ENCODE assay signal across 10 cellular contexts in the genomic region with DNA sequence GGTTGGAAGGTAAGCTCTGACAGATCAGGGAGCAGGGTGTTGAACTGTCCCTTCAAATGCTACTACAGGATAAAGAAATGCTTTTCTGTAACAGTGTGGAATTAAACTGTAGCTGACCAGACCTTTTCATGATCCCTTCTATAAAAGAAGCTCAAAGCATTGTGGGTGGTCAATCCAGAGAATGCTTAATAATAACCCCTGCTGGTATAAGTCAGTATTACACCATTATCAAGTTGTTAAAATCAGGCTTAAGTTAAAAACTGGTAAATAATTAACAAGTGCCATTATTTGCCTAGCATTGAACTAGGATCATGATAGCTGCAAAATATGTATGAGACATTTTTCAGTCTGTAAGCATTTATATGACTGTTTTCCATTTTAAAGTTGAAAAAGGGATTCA.
DNase-seq lines count a peak whose midpoint lies in the region; ATAC-seq, FAIRE-seq and TF ChIP-seq lines count a peak whose summit lies in the region.
"Had no signal": no experiment of that assay in that cellular context is flagged by ENCODE, and none has a peak within 500 bp of the region (broad histone marks: within the 10 kb centered on the region; RNA-seq: fewer than 3 reads in every experiment).

No MANE protein-coding gene starts in this region.

- no peaks in the 10 kb centered on the region for H3K4me1 ChIP-seq in KMS-11 (ENCODE audit: low read depth, poor library complexity, severe bottlenecking)
- H3K4me1 ChIP-seq in H1 (replicated peaks in 1 of 4; ENCODE audit: control insufficient read depth in 3 of 4, insufficient read depth in 4 of 4, low read length in 3 of 4), result no peaks in the 10 kb centered on the region; a peak in 1 of 7 replicates
- no peaks in the 10 kb centered on the region for H3K4me1 ChIP-seq in small intestine (ENCODE audit: control insufficient read depth in 2 of 2, insufficient read depth in 1 of 2, low read depth in 1 of 2, low read length in 1 of 2)

- no peak overlapping the region for H2BK20ac ChIP-seq in H1 (ENCODE audit: low read length)

- no peak overlapping the region for H3K4ac ChIP-seq in H1 (replicated peaks; ENCODE audit: insufficient read length, low read depth, low read length)

- H3K9ac ChIP-seq in KMS-11, result no peak overlapping the region
- H3K9ac ChIP-seq in H1 (replicated peaks in 1 of 4; ENCODE audit: extremely low read depth in 1 of 4, low read depth in 3 of 4, low read length in 3 of 4), result no peak overlapping the region; a peak in 1 of 7 replicates

- no peak overlapping the region for H3K14ac ChIP-seq in H1 (ENCODE audit: insufficient read length)

- H4K91ac ChIP-seq in H1 (replicated peaks; ENCODE audit: insufficient read length, low read length), result no peak overlapping the region

- CTCF ChIA-PET in H1 (lab: Charles Lee; ENCODE audit: partially characterized antibody), result interaction anchor here (0.7 to 2.9 kb wide), 27 partner anchors 8 to 807 kb away, joined by 3 to 26 read pairs (median 5); no protein-coding TSS in a partner anchor

- no peak overlapping the region for H2BK5ac ChIP-seq in H1 (ENCODE audit: low read depth, low read length)

- ATAC-seq in GM21447 (IDR thresholded peaks at IDR 0.05; ENCODE audit: unreplicated experiment), result no peak
- ATAC-seq: activated CD8-positive, alpha-beta memory T cell treated with anti-CD3 and anti-CD28 coated beads, Interleukin-2, amount 10 ng/mL, durations not matched to agents 7 days and 5 days had no signal

- H3K27me3 ChIP-seq in KMS-11 (ENCODE audit: insufficient read depth, low read depth), result no peaks in the 10 kb centered on the region
- no peaks in the 10 kb centered on the region for H3K27me3 ChIP-seq in H1 (replicated peaks in 1 of 4; ENCODE audit: control insufficient read depth in 3 of 4, extremely low read depth in 1 of 4, insufficient read depth in 3 of 4, low read length in 3 of 4)
- H3K27me3 ChIP-seq in small intestine (ENCODE audit: control insufficient read depth in 2 of 2, insufficient read depth in 2 of 2, low read length in 2 of 2), result no peaks in the 10 kb centered on the region

- H2BK15ac ChIP-seq in H1 (ENCODE audit: low read length), result no peak overlapping the region

- POLR2A ChIA-PET in H1 (lab: Charles Lee; ENCODE audit: partially characterized antibody), result no interaction called here

- no peak overlapping the region for H3K4me3 ChIP-seq in KMS-11 (IDR thresholded peaks at IDR 0.05; ENCODE audit: insufficient read depth, low read depth, low read length)
- no peak overlapping the region for H3K4me3 ChIP-seq in H1 (ENCODE audit: extremely low read depth in 1 of 4, insufficient read depth in 2 of 4, low read depth in 3 of 4, low read length in 4 of 4)
- H3K4me3 ChIP-seq in small intestine (ENCODE audit: low read depth in 1 of 2, low read length in 2 of 2), result no peak overlapping the region

- no peak for TF ChIP-seq POLR2A in H1 (IDR thresholded peaks at IDR 0.05; ENCODE audit: control extremely low read depth in 1 of 2, low read depth in 2 of 2, low read length in 2 of 2)

- H3K79me1 ChIP-seq in H1 (ENCODE audit: low read depth, low read length), result no peaks in the 10 kb centered on the region

- H4K5ac ChIP-seq in H1 (ENCODE audit: insufficient read length, low read depth, low read length), result no peak overlapping the region

- H3K4me2 ChIP-seq in KMS-11 (no peak overlapping the region), H1 (ENCODE audit: insufficient read depth in 1 of 2, low read depth in 2 of 2, low read length in 2 of 2) (no peak overlapping the region)

- no peak overlapping the region for H4K8ac ChIP-seq in H1 (ENCODE audit: extremely low read depth, insufficient read depth, low read length)

- TF ChIP-seq CTCF in KMS-11 (conservative IDR thresholded peaks at IDR 0.05; ENCODE audit: low read depth, low read length), result peak; percentile 75
- TF ChIP-seq CTCF in H1 (IDR thresholded peaks at IDR 0.05; ENCODE audit: control extremely low read depth in 1 of 3, insufficient read depth in 1 of 3, low read depth in 1 of 3, low read length in 3 of 3), result peak in 1 of 3 experiments; percentile 20; a peak in 1 of 4 replicates

- H3K27ac ChIP-seq in KMS-11 (no peak overlapping the region), H1 (ENCODE audit: low read depth, low read length) (no peak overlapping the region), small intestine (ENCODE audit: low read depth in 1 of 2, low read length in 1 of 2) (no peak overlapping the region)

- TF ChIP-seq EP300 in H1 (IDR thresholded peaks at IDR 0.05; ENCODE audit: borderline replicate concordance in 1 of 2, low read depth in 2 of 2, low read length in 2 of 2), result no peak

- no peak overlapping the region for H2AFZ ChIP-seq in KMS-11 (ENCODE audit: low read depth)
- peak overlapping the region; percentile 87 for H2AFZ ChIP-seq in H1 (ENCODE audit: low read length)

- no peak overlapping the region for H3K56ac ChIP-seq in H1 (replicated peaks; ENCODE audit: insufficient read length, low read depth, low read length)

- H3K23me2 ChIP-seq in H1 (ENCODE audit: low read depth, low read length), result no peaks in the 10 kb centered on the region

- TF ChIP-seq RAD21 in H1 (IDR thresholded peaks at IDR 0.05 in 1 of 2, conservative IDR thresholded peaks at IDR 0.05 in 1 of 2; ENCODE audit: low read depth in 2 of 2, low read length in 2 of 2), result no peak

- H2AK5ac ChIP-seq in H1 (ENCODE audit: low read depth, low read length), result no peak overlapping the region

- H3K9me3 ChIP-seq in H1 (ENCODE audit: insufficient read depth in 2 of 2, low read depth in 1 of 2, low read length in 1 of 2), result no peaks in the 10 kb centered on the region
- H3K9me3 ChIP-seq in small intestine (ENCODE audit: control insufficient read depth, low read depth), result no peaks in the 10 kb centered on the region

- H2BK120ac ChIP-seq in H1 (replicated peaks; ENCODE audit: low read depth, low read length), result no peak overlapping the region

- no peaks in the 10 kb centered on the region for H3K79me2 ChIP-seq in KMS-11 (ENCODE audit: insufficient read depth, low read depth)
- H3K79me2 ChIP-seq in H1 (ENCODE audit: control insufficient read depth in 1 of 2, insufficient read depth in 2 of 2, low read length in 2 of 2), result no peaks in the 10 kb centered on the region

- no peak overlapping the region for H3K23ac ChIP-seq in H1 (ENCODE audit: insufficient read length)

- H4K20me1 ChIP-seq in KMS-11 (ENCODE audit: insufficient read depth) (no peaks in the 10 kb centered on the region), H1 (replicated peaks in 1 of 2; ENCODE audit: control insufficient read depth in 1 of 2, insufficient read depth in 2 of 2, low read length in 2 of 2) (no peaks in the 10 kb centered on the region)

- no peak overlapping the region for H3K18ac ChIP-seq in H1 (ENCODE audit: extremely low read depth, low read length)

- no peak overlapping the region for H2BK12ac ChIP-seq in H1 (ENCODE audit: low read depth, low read length)

- H3K36me3 ChIP-seq in KMS-11 (ENCODE audit: insufficient read depth) (no peaks in the 10 kb centered on the region), H1 (ENCODE audit: control insufficient read depth in 2 of 4, insufficient read depth in 4 of 4, low read length in 3 of 4) (no peaks in the 10 kb centered on the region), small intestine (ENCODE audit: control insufficient read depth in 2 of 2, insufficient read depth in 2 of 2, low read length in 2 of 2) (no peaks in the 10 kb centered on the region)

- no peak for FAIRE-seq in H1 (lab: Jason Lieb, UNC)
- no peak for FAIRE-seq in small intestine (lab: Jason Lieb, UNC)

- DNase-seq in DMS 273 (lab: John Stamatoyannopoulos, UW; ENCODE audit: unreplicated experiment) (peak; percentile 30), DMS 273 treated with DMSO at 0.1 percent for 48 hours (lab: John Stamatoyannopoulos, UW) (no peak), H1 (ENCODE audit: low read depth in 1 of 2, low spot score in 2 of 2) (no peak), small intestine (peak; percentile 28), NCI-H187 (lab: John Stamatoyannopoulos, UW) (no peak), T-helper 1 cell (no peak)
- DNase-seq: 8988T; activated CD8-positive, alpha-beta memory T cell treated with anti-CD3 and anti-CD28 coated beads, Interleukin-2, amount 10 ng/mL, durations not matched to agents 7 days and 5 days had no signal

TF ChIP-seq in H1, 55 proteins besides CTCF, POLR2A, EP300 and RAD21 (continues in another document):
- TF ChIP-seq RFX5 (IDR thresholded peaks at IDR 0.05; ENCODE audit: borderline replicate concordance, low read depth, low read length) (no peak), RBBP5 (IDR thresholded peaks at IDR 0.05; ENCODE audit: borderline replicate concordance, low read depth, low read length) (no peak), SP2 (IDR thresholded peaks at IDR 0.05; ENCODE audit: low read length) (no peak), SAP30 (IDR thresholded peaks at IDR 0.05; ENCODE audit: insufficient read depth, insufficient replicate concordance, low read length) (no peak), PHF8 (conservative IDR thresholded peaks at IDR 0.05; ENCODE audit: low read depth, low read length) (no peak), SP1 (IDR thresholded peaks at IDR 0.05; ENCODE audit: low read depth, low read length) (no peak), BRCA1 (IDR thresholded peaks at IDR 0.05; ENCODE audit: low read depth, low read length) (no peak), RNF2 (IDR thresholded peaks at IDR 0.05; ENCODE audit: borderline replicate concordance, low read depth, low read length, missing control alignments, poor library complexity, severe bottlenecking) (no peak), ASH2L (IDR thresholded peaks at IDR 0.05; ENCODE audit: low read length) (no peak), POU5F1 (IDR thresholded peaks at IDR 0.05; ENCODE audit: low read depth, low read length) (no peak), CHD1 (IDR thresholded peaks at IDR 0.05; ENCODE audit: low read depth, low read length) (no peak), TAF7 (optimal IDR thresholded peaks at IDR 0.05; ENCODE audit: borderline replicate concordance, low read depth, low read length) (no peak), JUN (IDR thresholded peaks at IDR 0.05; ENCODE audit: low read depth, low read length) (no peak)
- TF ChIP-seq, protein P1, sequence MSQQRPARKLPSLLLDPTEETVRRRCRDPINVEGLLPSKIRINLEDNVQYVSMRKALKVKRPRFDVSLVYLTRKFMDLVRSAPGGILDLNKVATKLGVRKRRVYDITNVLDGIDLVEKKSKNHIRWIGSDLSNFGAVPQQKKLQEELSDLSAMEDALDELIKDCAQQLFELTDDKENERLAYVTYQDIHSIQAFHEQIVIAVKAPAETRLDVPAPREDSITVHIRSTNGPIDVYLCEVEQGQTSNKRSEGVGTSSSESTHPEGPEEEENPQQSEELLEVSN (IDR thresholded peaks at IDR 0.05), result no peak
- TF ChIP-seq, protein P2, sequence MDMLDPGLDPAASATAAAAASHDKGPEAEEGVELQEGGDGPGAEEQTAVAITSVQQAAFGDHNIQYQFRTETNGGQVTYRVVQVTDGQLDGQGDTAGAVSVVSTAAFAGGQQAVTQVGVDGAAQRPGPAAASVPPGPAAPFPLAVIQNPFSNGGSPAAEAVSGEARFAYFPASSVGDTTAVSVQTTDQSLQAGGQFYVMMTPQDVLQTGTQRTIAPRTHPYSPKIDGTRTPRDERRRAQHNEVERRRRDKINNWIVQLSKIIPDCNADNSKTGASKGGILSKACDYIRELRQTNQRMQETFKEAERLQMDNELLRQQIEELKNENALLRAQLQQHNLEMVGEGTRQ (IDR thresholded peaks at IDR 0.05; ENCODE audit: low read length), result no peak

Comparison
In these comparisons a context has a peak if more than half of its experiments do, and no peak if none do; other contexts are left out.
1. DNase-seq: peak in DMS 273 (single experiment) and small intestine (single experiment); none in DMS 273 treated with DMSO at 0.1 percent for 48 hours (single experiment), H1 (0 of 2), NCI-H187 (0 of 2) and T-helper 1 cell (0 of 5).